Comparison of ENCODE assay signal across 17 cellular contexts in genomic region chr19:3855321-3855720, GRCh38. TPM values are rescaled to one million over a fixed set of nuclear protein-coding genes. Genes with fewer than 3 reads are reported as not detected.
DNase-seq lines count a peak whose midpoint lies in the region; TF ChIP-seq lines count a peak whose summit lies in the region.
"Had no signal": no experiment of that assay in that cellular context is flagged by ENCODE, and none has a peak within 500 bp of the region (broad histone marks: within the 10 kb centered on the region; RNA-seq: fewer than 3 reads in every experiment).

No MANE protein-coding gene starts in this region.

- peaks cover 3% of the 10 kb centered on the region for H3K79me1 ChIP-seq in H9 (ENCODE audit: insufficient read depth, low read depth, low read length, poor library complexity, severe bottlenecking)

- no peak overlapping the region for H4K91ac ChIP-seq in H9 (ENCODE audit: insufficient read length, low read depth, low read length)

- no peak overlapping the region for H2BK20ac ChIP-seq in H9 (ENCODE audit: low read depth, low read length, poor library complexity, severe bottlenecking)

- no peak for TF ChIP-seq CTCF in H9 (conservative IDR thresholded peaks at IDR 0.05)

- H4K20me1 ChIP-seq in BLaER1 (no peaks in the 10 kb centered on the region), H9 (ENCODE audit: control insufficient read depth, insufficient read depth, insufficient read length) (no peaks in the 10 kb centered on the region)

- H3K18ac ChIP-seq in H9 (ENCODE audit: insufficient read length, low read depth, low read length) = no peak overlapping the region

- H2BK5ac ChIP-seq in H9 (ENCODE audit: insufficient read length, low read length) = no peak overlapping the region

- H3K4me2 ChIP-seq in BLaER1 = no peak overlapping the region
- H3K4me2 ChIP-seq in H9 (ENCODE audit: insufficient read depth, insufficient read length, low read length) = no peak overlapping the region

- no peak overlapping the region for H3K23ac ChIP-seq in H9 (ENCODE audit: insufficient read length, low read depth, low read length)

- no peak overlapping the region for H2AK5ac ChIP-seq in H9 (ENCODE audit: insufficient read length, low read length)

- H3K79me2 ChIP-seq in H9 (ENCODE audit: insufficient read depth, low read length) = no peaks in the 10 kb centered on the region

- H3K4me3 ChIP-seq in BLaER1 (no peak overlapping the region), mucosa of rectum (ENCODE audit: low read length in 2 of 2) (peak overlapping the region; percentile 8 to 24)
- H3K4me3 ChIP-seq: esophagus squamous epithelium had no signal

- H3K14ac ChIP-seq in H9 (ENCODE audit: insufficient read depth, low read length) = no peak overlapping the region

- peak overlapping the region; percentile 17 to 42 (median 30); a peak in 3 of 7 replicates for H3K27ac Mint-ChIP-seq in H9
- H3K27ac Mint-ChIP-seq: activated naive CD4-positive, alpha-beta T cell treated with anti-CD3 and anti-CD28 coated beads, Interleukin-2, amount 10 ng/mL, durations not matched to agents 7 days and 5 days; B cell had no signal

- H3K27me3 ChIP-seq in BLaER1 = no peaks in the 10 kb centered on the region
- H3K27me3 ChIP-seq in H9 (ENCODE audit: insufficient read depth, low read length) = no peaks in the 10 kb centered on the region
- no peaks in the 10 kb centered on the region for H3K27me3 ChIP-seq in mucosa of rectum (ENCODE audit: control insufficient read depth in 2 of 2, insufficient read depth in 2 of 2, low read length in 2 of 2)
- H3K27me3 ChIP-seq: esophagus squamous epithelium had no signal

- DNase-seq in H9 (no peak), RPMI7951 (ENCODE audit: low read depth) (peak; percentile 44), HPDE6-E6E7 (ENCODE audit: extremely low spot score) (no peak), cardiac septum (ENCODE audit: low spot score) (no peak), anterior cingulate cortex (lab: John Stamatoyannopoulos, UW) (no peak)
- DNase-seq: activated CD4-positive, alpha-beta T cell treated with anti-CD3 and anti-CD28 coated beads for 1 hour; activated CD8-positive, alpha-beta memory T cell treated with anti-CD3 and anti-CD28 coated beads, Interleukin-2, amount 50 U/mL, for 4 hours; activated naive CD4-positive, alpha-beta T cell treated with anti-CD3 and anti-CD28 coated beads, Interleukin-2, amount 10 ng/mL, durations not matched to agents 7 days and 5 days; DMS153; esophagus squamous epithelium; NCI-H1092; NCI-H2227 treated with DMSO at 0.1 percent for 48 hours had no signal

- H3T11ph ChIP-seq in H9 (ENCODE audit: low read length) = no peak overlapping the region

- no peak overlapping the region for H2BK120ac ChIP-seq in H9 (ENCODE audit: low read depth, low read length, poor library complexity, severe bottlenecking)

- no peak overlapping the region for H2BK12ac ChIP-seq in H9 (ENCODE audit: insufficient read length, low read depth, low read length)

- no peak overlapping the region for H4K8ac ChIP-seq in H9 (replicated peaks; ENCODE audit: insufficient read length, low read depth, low read length)

- H3K4ac ChIP-seq in H9 (ENCODE audit: low read depth, low read length) = no peak overlapping the region

- H3K23me2 ChIP-seq in H9 (ENCODE audit: insufficient read length, low read depth, low read length, poor library complexity, severe bottlenecking) = no peaks in the 10 kb centered on the region

- H3K36me3 Mint-ChIP-seq in H9 (ENCODE audit: insufficient read depth in 1 of 3, low read depth in 3 of 3) = peaks cover 40 to 51% (median 50%) of the 10 kb centered on the region in 3 experiments
- H3K36me3 Mint-ChIP-seq: activated naive CD4-positive, alpha-beta T cell treated with anti-CD3 and anti-CD28 coated beads, Interleukin-2, amount 10 ng/mL, durations not matched to agents 7 days and 5 days had no signal

- H3K36me3 ChIP-seq in BLaER1 = no peaks in the 10 kb centered on the region
- H3K36me3 ChIP-seq in mucosa of rectum (ENCODE audit: control insufficient read depth in 2 of 2, insufficient read depth in 2 of 2, low read length in 2 of 2) = no peaks in the 10 kb centered on the region
- H3K36me3 ChIP-seq: esophagus squamous epithelium had no signal

- no CpG with 5 or more reads among the region's 19 CpGs for whole genome bisulfite sequencing in H9 (ENCODE audit: extremely low coverage, insufficient read length, low lambda C conversion rate)

- H4K5ac ChIP-seq in H9 (ENCODE audit: insufficient read length, low read depth, low read length) = no peak overlapping the region

- H3K9ac ChIP-seq in BLaER1 = no peak overlapping the region
- H3K9ac ChIP-seq in H9 (ENCODE audit: extremely low read depth, insufficient read length, low read length) = no peak overlapping the region
- H3K9ac ChIP-seq in mucosa of rectum (ENCODE audit: low read depth in 1 of 2, low read length in 2 of 2) = no peak overlapping the region

- no peak overlapping the region for H2AFZ ChIP-seq in H9 (ENCODE audit: low read length)

- intact Hi-C loops in cardiac septum (cut with DNase I) = no loop called here

- no peak overlapping the region for H3K56ac ChIP-seq in H9 (ENCODE audit: insufficient read length, low read depth, low read length)

- H3K4me1 Mint-ChIP-seq in H9 = no peaks in the 10 kb centered on the region
- H3K4me1 Mint-ChIP-seq: activated naive CD4-positive, alpha-beta T cell treated with anti-CD3 and anti-CD28 coated beads, Interleukin-2, amount 10 ng/mL, durations not matched to agents 7 days and 5 days had no signal

- H3K4me1 ChIP-seq in BLaER1 = peaks cover 61% of the 10 kb centered on the region
- no peaks in the 10 kb centered on the region for H3K4me1 ChIP-seq in H9 (ENCODE audit: insufficient read depth, low read length)
- peaks cover 0 to 4% of the 10 kb centered on the region in 2 donors for H3K4me1 ChIP-seq in mucosa of rectum (ENCODE audit: control insufficient read depth in 2 of 2, insufficient read depth in 2 of 2, low read length in 2 of 2)
- H3K4me1 ChIP-seq: esophagus squamous epithelium had no signal

- no peak overlapping the region for H3K4me3 Mint-ChIP-seq in H9
- H3K4me3 Mint-ChIP-seq: activated naive CD4-positive, alpha-beta T cell treated with anti-CD3 and anti-CD28 coated beads, Interleukin-2, amount 10 ng/mL, durations not matched to agents 7 days and 5 days; B cell had no signal

- no peak overlapping the region for H2BK15ac ChIP-seq in H9 (ENCODE audit: low read depth, low read length)

- H3K9me3 ChIP-seq in BLaER1 (peaks cover 15% of the 10 kb centered on the region), H9 (ENCODE audit: control insufficient read depth, low read depth, low read length) (peaks cover 28% of the 10 kb centered on the region), mucosa of rectum (ENCODE audit: control insufficient read depth in 2 of 2, low read length in 2 of 2) (peaks cover 2 to 3% of the 10 kb centered on the region in 2 donors)

- H3K27me3 Mint-ChIP-seq in H9 (ENCODE audit: low read depth) = no peaks in the 10 kb centered on the region
- H3K27me3 Mint-ChIP-seq: activated naive CD4-positive, alpha-beta T cell treated with anti-CD3 and anti-CD28 coated beads, Interleukin-2, amount 10 ng/mL, durations not matched to agents 7 days and 5 days; B cell had no signal

- H3K9me3 Mint-ChIP-seq in H9 = peaks cover 33 to 37% of the 10 kb centered on the region in 2 experiments

- H3K27ac ChIP-seq in BLaER1 = 0 out of 2 replicates have a peak overlapping the region, but pooled peaks have one; percentile 13
- H3K27ac ChIP-seq in H9 (ENCODE audit: insufficient read length, low read depth, low read length) = no peak overlapping the region
- no peak overlapping the region for H3K27ac ChIP-seq in mucosa of rectum (ENCODE audit: low read depth in 2 of 2, low read length in 2 of 2)
- H3K27ac ChIP-seq: esophagus squamous epithelium had no signal

RNA-seq across cellular contexts. Expression of gene ZFR2, which starts 13.5 kb away (rescaled TPM):
- total RNA-seq in H9 (2021) = 18.3 and 18.5 TPM in 2 replicates
- total RNA-seq in RPMI7951 (2014; rRNA removed; shearing (Covaris generic)) = not detected in 2 replicates
- 0.62 TPM for total RNA-seq in cardiac septum
- total RNA-seq: esophagus squamous epithelium, subcutaneous adipose tissue had no signal

RNA-seq across cellular contexts. Expression of gene ATCAY, which starts 25.2 kb away (rescaled TPM):
- total RNA-seq in H9 (2021) (12.2 and 13.9 TPM in 2 replicates), cardiac septum (not detected)
- not detected in 2 replicates for total RNA-seq in RPMI7951 (2014; rRNA removed; shearing (Covaris generic))
- total RNA-seq: B cell, esophagus squamous epithelium, SK-MEL-5, subcutaneous adipose tissue had no signal

Comparison
In these comparisons a context has a peak if more than half of its experiments do, and no peak if none do; other contexts are left out.
1. RNA of gene ZFR2, which starts 13.5 kb away (total RNA-seq): 18.3 to 18.5 TPM in H9; 0.62 TPM in cardiac septum (single experiment) and not detected in RPMI7951; every median in the first group is over 10 times any median in the second.
2. RNA of gene ATCAY, which starts 25.2 kb away (total RNA-seq): 12.2 to 13.9 TPM in H9; not detected in cardiac septum (single experiment) and not detected in RPMI7951; every median in the first group is over 10 times any median in the second.